Comparison of ENCODE assay signal across 12 cellular contexts in genomic region chr12:572532-572899, GRCh38.
DNase-seq lines count a peak whose midpoint lies in the region; ATAC-seq lines count a peak whose summit lies in the region.
"Had no signal": no experiment of that assay in that cellular context is flagged by ENCODE, and none has a peak within 500 bp of the region (broad histone marks: within the 10 kb centered on the region; RNA-seq: fewer than 3 reads in every experiment).

No MANE protein-coding gene starts in this region.

- no peak overlapping the region for H3K4me3 Mint-ChIP-seq in activated T-helper 1 cell treated with anti-CD3 and anti-CD28 coated beads, Interleukin-12 subunit alpha, Interleukin-12 subunit beta, Interleukin-2, Interleukin-4 antibody, amounts not matched to agents 30 ng/mL and 10 ng/mL and 1 ng/mL, durations not matched to agents 14 hours and 24 hours and 36 hours

- H3K14ac ChIP-seq in mesenchymal stem cell (ENCODE audit: low read length in 2 of 2): no peak overlapping the region

- intact Hi-C loops in right cardiac atrium (cut with DNase I): loop anchor here (5.0 to 10.0 kb wide), 5 partner anchors 72 to 372 kb away; partner anchors contain the start of genes WNK1 (in 2 of the 4) and RAD52 (in 1 of the 4)
- intact Hi-C loops in left cardiac atrium (cut with DNase I): loop anchor here (5.0 to 10.0 kb wide), 3 partner anchors 60 to 372 kb away; partner anchors contain the start of genes RAD52 (in 1 of the 2) and WNK1 (in 1 of the 2)
- intact Hi-C loops in activated T-helper 1 cell treated with anti-CD3 and anti-CD28 coated beads, Interleukin-12 subunit alpha, Interleukin-12 subunit beta, Interleukin-2, Interleukin-4 antibody, amounts not matched to agents 30 ng/mL and 10 ng/mL and 1 ng/mL, durations not matched to agents 14 hours and 24 hours and 36 hours (cut with micrococcal nuclease): no loop called here

- peak overlapping the region in 1 of 2 experiments; percentile 79 for H2BK12ac ChIP-seq in mesenchymal stem cell (ENCODE audit: low read length in 2 of 2)

- peak overlapping the region; percentile 73 for H2AK5ac ChIP-seq in mesenchymal stem cell (ENCODE audit: low read length, severe bottlenecking)

- no peak overlapping the region for H2BK120ac ChIP-seq in mesenchymal stem cell (ENCODE audit: low read depth, low read length)

- no peak overlapping the region for H2BK5ac ChIP-seq in mesenchymal stem cell (ENCODE audit: low read depth, low read length, poor library complexity, severe bottlenecking)

- no peak overlapping the region for H4K91ac ChIP-seq in mesenchymal stem cell (ENCODE audit: low read length)

- H3K4me3 ChIP-seq in right cardiac atrium (ENCODE audit: low read length) (no peak overlapping the region), adipocyte (ENCODE audit: low read length) (no peak overlapping the region), mesenchymal stem cell (ENCODE audit: insufficient read depth in 1 of 2, low read depth in 1 of 2, low read length in 2 of 2) (no peak overlapping the region)

- H3K79me1 ChIP-seq in mesenchymal stem cell (replicated peaks; ENCODE audit: low read length, poor library complexity, severe bottlenecking): peaks cover 2% of the 10 kb centered on the region

- H3K36me3 ChIP-seq in adipocyte (ENCODE audit: control insufficient read depth, insufficient read depth, low read length, severe bottlenecking) (no peaks in the 10 kb centered on the region), mesenchymal stem cell (ENCODE audit: control insufficient read depth in 1 of 2, insufficient read depth in 2 of 2, low read depth in 1 of 2, low read length in 2 of 2) (no peaks in the 10 kb centered on the region)

- H3K36me3 Mint-ChIP-seq in activated T-helper 1 cell treated with anti-CD3 and anti-CD28 coated beads, Interleukin-12 subunit alpha, Interleukin-12 subunit beta, Interleukin-2, Interleukin-4 antibody, amounts not matched to agents 30 ng/mL and 10 ng/mL and 1 ng/mL, durations not matched to agents 14 hours and 24 hours and 36 hours (ENCODE audit: low read depth): peaks cover 2% of the 10 kb centered on the region
- H3K36me3 Mint-ChIP-seq: CD8-positive, alpha-beta memory T cell had no signal

- H3K9me3 ChIP-seq in right cardiac atrium (ENCODE audit: control insufficient read depth, low read length) (no peaks in the 10 kb centered on the region), adipocyte (ENCODE audit: control insufficient read depth, low read length) (no peaks in the 10 kb centered on the region), mesenchymal stem cell (ENCODE audit: control insufficient read depth, low read length) (no peaks in the 10 kb centered on the region)

- no peak overlapping the region for H4K8ac ChIP-seq in mesenchymal stem cell (ENCODE audit: low read length)

- H3K9ac ChIP-seq in adipocyte (ENCODE audit: low read length) (no peak overlapping the region), mesenchymal stem cell (ENCODE audit: low read length) (peak overlapping the region; percentile 91)

- no peak overlapping the region for H2BK15ac ChIP-seq in mesenchymal stem cell (ENCODE audit: low read depth, poor library complexity, severe bottlenecking)

- H3K27me3 ChIP-seq in right cardiac atrium (ENCODE audit: control insufficient read depth, insufficient read depth) (no peaks in the 10 kb centered on the region), adipocyte (replicated peaks; ENCODE audit: control insufficient read depth, insufficient read depth, low read length) (no peaks in the 10 kb centered on the region), mesenchymal stem cell (ENCODE audit: control insufficient read depth in 1 of 2, insufficient read depth in 1 of 2, low read length in 2 of 2) (no peaks in the 10 kb centered on the region)

- peak overlapping the region; percentile 23 to 65 for H3K18ac ChIP-seq in mesenchymal stem cell (ENCODE audit: low read depth in 1 of 2, low read length in 2 of 2)

- H3K4me2 ChIP-seq in mesenchymal stem cell (ENCODE audit: low read length, poor library complexity, severe bottlenecking): no peak overlapping the region

- ATAC-seq in right cardiac atrium: no peak
- ATAC-seq in left cardiac atrium: no peak
- ATAC-seq in GM21367 (IDR thresholded peaks at IDR 0.05; ENCODE audit: unreplicated experiment): no peak
- ATAC-seq in HG02852 (IDR thresholded peaks at IDR 0.05; ENCODE audit: unreplicated experiment): no peak

- H3K27ac ChIP-seq in right cardiac atrium (ENCODE audit: low read length): peak overlapping the region; percentile 99
- H3K27ac ChIP-seq in mesenchymal stem cell (ENCODE audit: low read length, poor library complexity, severe bottlenecking): no peak overlapping the region

- peaks cover 41% of the 10 kb centered on the region for H3K4me1 Mint-ChIP-seq in activated T-helper 1 cell treated with anti-CD3 and anti-CD28 coated beads, Interleukin-12 subunit alpha, Interleukin-12 subunit beta, Interleukin-2, Interleukin-4 antibody, amounts not matched to agents 30 ng/mL and 10 ng/mL and 1 ng/mL, durations not matched to agents 14 hours and 24 hours and 36 hours (ENCODE audit: low read depth)

- no peak overlapping the region for H3K27ac Mint-ChIP-seq in activated T-helper 1 cell treated with anti-CD3 and anti-CD28 coated beads, Interleukin-12 subunit alpha, Interleukin-12 subunit beta, Interleukin-2, Interleukin-4 antibody, amounts not matched to agents 30 ng/mL and 10 ng/mL and 1 ng/mL, durations not matched to agents 14 hours and 24 hours and 36 hours

- 80% methylated on average over 3 of the region's 3 CpGs for WGBS in right cardiac atrium
- 79% methylated on average over 3 of the region's 3 CpGs for WGBS in mesenchymal stem cell

- DNase-seq in right cardiac atrium: no peak
- DNase-seq in left cardiac atrium: no peak
- peak; percentile 6 for DNase-seq in adipocyte (ENCODE audit: low read depth)
- peak; percentile 46 for DNase-seq in mesenchymal stem cell
- no peak for DNase-seq in activated T-helper 1 cell treated with anti-CD3 and anti-CD28 coated beads, Interleukin-12 subunit alpha, Interleukin-12 subunit beta, Interleukin-2, Interleukin-4 antibody, amounts not matched to agents 30 ng/mL and 10 ng/mL and 1 ng/mL, durations not matched to agents 14 hours and 24 hours and 36 hours (ENCODE audit: low spot score)
- no peak for DNase-seq in inferior parietal cortex (ENCODE audit: extremely low spot score)
- DNase-seq: activated CD4-positive, alpha-beta T cell treated with anti-CD3 and anti-CD28 coated beads for 4 hours; cerebellar nuclear complex; OCI-M1 had no signal

- no peak overlapping the region for H3K4ac ChIP-seq in mesenchymal stem cell (ENCODE audit: low read depth in 1 of 2, low read length in 2 of 2)

- H2AFZ ChIP-seq in mesenchymal stem cell (ENCODE audit: low read depth, low read length): no peak overlapping the region

- no peak overlapping the region for H3K23ac ChIP-seq in mesenchymal stem cell (ENCODE audit: low read length in 2 of 2)

- H3K4me1 ChIP-seq in right cardiac atrium (ENCODE audit: control insufficient read depth, insufficient read depth, low read length): peaks cover 9% of the 10 kb centered on the region
- H3K4me1 ChIP-seq in adipocyte (ENCODE audit: control insufficient read depth, insufficient read depth, low read length): peaks cover 45% of the 10 kb centered on the region
- peaks cover 22% of the 10 kb centered on the region for H3K4me1 ChIP-seq in mesenchymal stem cell (ENCODE audit: control insufficient read depth, insufficient read depth, low read depth, low read length)

- H3K9me3 Mint-ChIP-seq in activated T-helper 1 cell treated with anti-CD3 and anti-CD28 coated beads, Interleukin-12 subunit alpha, Interleukin-12 subunit beta, Interleukin-2, Interleukin-4 antibody, amounts not matched to agents 30 ng/mL and 10 ng/mL and 1 ng/mL, durations not matched to agents 14 hours and 24 hours and 36 hours: no peaks in the 10 kb centered on the region
- H3K9me3 Mint-ChIP-seq: CD8-positive, alpha-beta memory T cell had no signal

- no peaks in the 10 kb centered on the region for H3K27me3 Mint-ChIP-seq in activated T-helper 1 cell treated with anti-CD3 and anti-CD28 coated beads, Interleukin-12 subunit alpha, Interleukin-12 subunit beta, Interleukin-2, Interleukin-4 antibody, amounts not matched to agents 30 ng/mL and 10 ng/mL and 1 ng/mL, durations not matched to agents 14 hours and 24 hours and 36 hours (ENCODE audit: insufficient read depth)
- H3K27me3 Mint-ChIP-seq: CD8-positive, alpha-beta memory T cell had no signal

Comparison
In these comparisons a context has a peak if more than half of its experiments do, and no peak if none do; other contexts are left out.
1. DNase-seq: peak in adipocyte (single experiment) and mesenchymal stem cell (single experiment); none in right cardiac atrium (0 of 3), left cardiac atrium (single experiment), activated T-helper 1 cell treated with anti-CD3 and anti-CD28 coated beads, Interleukin-12 subunit alpha, Interleukin-12 subunit beta, Interleukin-2, Interleukin-4 antibody, amounts not matched to agents 30 ng/mL and 10 ng/mL and 1 ng/mL, durations not matched to agents 14 hours and 24 hours and 36 hours (single experiment) and inferior parietal cortex (single experiment).